ENCODE assay signal across 5 cellular contexts in genomic region chr15:79426899-79427298, GRCh38. TPM values are rescaled to one million over a fixed set of nuclear protein-coding genes. Genes with fewer than 3 reads are reported as not detected.
A peak's percentile ranks its signal among the peaks of the same experiment; 100 is the strongest.
DNase-seq lines count a peak whose midpoint lies in the region; ATAC-seq, FAIRE-seq and TF ChIP-seq lines count a peak whose summit lies in the region.
"Not testable (repeated sequence)": the region's sequence is repeated elsewhere in the genome, so short reads cannot be mapped to it uniquely, and the experiment has no call there.
"Had no signal": no experiment of that assay in that cellular context is flagged by ENCODE, and none has a peak within 500 bp of the region (broad histone marks: within the 10 kb centered on the region; RNA-seq: fewer than 3 reads in every experiment).

No MANE protein-coding gene starts in this region.

- H3K27me3 ChIP-seq in K562 (ENCODE audit: control insufficient read depth in 2 of 2, insufficient read depth in 2 of 2, low read length in 2 of 2) = peaks cover 0 to 11% of the 10 kb centered on the region in 2 experiments; a peak in 2 of 5 replicates
- H3K27me3 ChIP-seq in esophagus muscularis mucosa = peaks cover 0 to 70% (median 3%) of the 10 kb centered on the region in 4 donors

- not testable (repeated sequence) for ATAC-seq in K562

- not testable (repeated sequence) for H2AFZ ChIP-seq in K562 (ENCODE audit: low read depth, low read length)

- intact Hi-C loops in activated CD4-positive, alpha-beta T cell treated with anti-CD3 and anti-CD28 coated beads, Interleukin-2, amount 10 ng/mL, durations not matched to agents 24 days and 14 days (cut with micrococcal nuclease); K562 (cut with micrococcal nuclease); esophagus muscularis mucosa (cut with DNase I): not testable (repeated sequence)

- peak overlapping the region; percentile 41 for H3K27ac Mint-ChIP-seq in activated CD4-positive, alpha-beta T cell treated with anti-CD3 and anti-CD28 coated beads, Interleukin-2, amount 10 ng/mL, durations not matched to agents 24 days and 14 days

- not testable (repeated sequence) for H3K9ac ChIP-seq in K562 (ENCODE audit: insufficient read depth in 1 of 2, low read depth in 2 of 2, low read length in 2 of 2)

- H3K79me2 ChIP-seq in K562 (ENCODE audit: control insufficient read depth, insufficient read depth, low read length) = not testable (repeated sequence)

- not testable (repeated sequence) for TF ChIP-seq CTCF in HEK293 (tag by site-specific recombination; IDR thresholded peaks at IDR 0.05); K562 (IDR thresholded peaks at IDR 0.05 in 2 of 3, conservative IDR thresholded peaks at IDR 0.05 in 1 of 3; ENCODE audit: insufficient read depth in 2 of 3, low read depth in 1 of 3, low read length in 3 of 3); esophagus muscularis mucosa (IDR thresholded peaks at IDR 0.05)

- peaks cover 36% of the 10 kb centered on the region for H3K27me3 Mint-ChIP-seq in activated CD4-positive, alpha-beta T cell treated with anti-CD3 and anti-CD28 coated beads, Interleukin-2, amount 10 ng/mL, durations not matched to agents 24 days and 14 days

- not testable (repeated sequence) for H3K36me3 Mint-ChIP-seq in activated CD4-positive, alpha-beta T cell treated with anti-CD3 and anti-CD28 coated beads, Interleukin-2, amount 10 ng/mL, durations not matched to agents 24 days and 14 days (ENCODE audit: low read depth)

- not testable (repeated sequence) for H3K9me1 ChIP-seq in K562 (ENCODE audit: control insufficient read depth, insufficient read depth, low read length)

- not testable (repeated sequence) for H3K4me1 Mint-ChIP-seq in activated CD4-positive, alpha-beta T cell treated with anti-CD3 and anti-CD28 coated beads, Interleukin-2, amount 10 ng/mL, durations not matched to agents 24 days and 14 days

- POLR2A ChIA-PET in HEK293 (lab: Yijun Ruan, JAX); K562 (lab: Yijun Ruan, JAX): not testable (repeated sequence)

- H3K4me2 ChIP-seq in K562 (ENCODE audit: insufficient read depth, low read length) = not testable (repeated sequence)

- not testable (repeated sequence) for H3K4me3 ChIP-seq in HEK293 (ENCODE audit: low read depth, low read length); K562; esophagus muscularis mucosa

- CTCF ChIA-PET in HEK293 (lab: Yijun Ruan, JAX) = interaction anchor here (0.7 to 1.1 kb wide), 4 partner anchors 44 to 169 kb away, joined by 3 to 4 read pairs (median 4); no protein-coding TSS in a partner anchor
- CTCF ChIA-PET in K562 (lab: Yijun Ruan, JAX; ENCODE audit: low intra/inter-chr PET ratio) = not testable (repeated sequence)

- not testable (repeated sequence) for H3K36me3 ChIP-seq in HEK293 (ENCODE audit: control insufficient read depth in 2 of 2, insufficient read depth in 1 of 2, low read length in 2 of 2); K562 (ENCODE audit: control insufficient read depth, insufficient read depth, low read length); esophagus muscularis mucosa

- FAIRE-seq in K562 (lab: Jason Lieb, UNC) = not testable (repeated sequence)

- TF ChIP-seq POLR2A in K562 (conservative IDR thresholded peaks at IDR 0.05); esophagus muscularis mucosa (IDR thresholded peaks at IDR 0.05; ENCODE audit: low read depth): not testable (repeated sequence)

- H3K9me3 ChIP-seq in HEK293 (ENCODE audit: control insufficient read depth, insufficient read depth, low read depth, low read length); K562 (replicated peaks; ENCODE audit: control insufficient read depth, insufficient read depth, low read depth, low read length); esophagus muscularis mucosa: not testable (repeated sequence)

- H3K4me3 Mint-ChIP-seq in activated CD4-positive, alpha-beta T cell treated with anti-CD3 and anti-CD28 coated beads, Interleukin-2, amount 10 ng/mL, durations not matched to agents 24 days and 14 days = not testable (repeated sequence)

- TF ChIP-seq EP300 in K562 (IDR thresholded peaks at IDR 0.05; ENCODE audit: low read length); esophagus muscularis mucosa (IDR thresholded peaks at IDR 0.05): not testable (repeated sequence)

- not testable (repeated sequence) for DNase-seq in activated CD4-positive, alpha-beta T cell treated with anti-CD3 and anti-CD28 coated beads, Interleukin-2, amount 10 ng/mL, durations not matched to agents 24 days and 14 days; K562 (ENCODE audit: extremely low read depth in 1 of 4, low spot score in 3 of 4)
- peak; percentile 10 for DNase-seq in esophagus muscularis mucosa (ENCODE audit: extremely low spot score)

- not testable (repeated sequence) for TF ChIP-seq RAD21 in K562 (CRISPR knock-in tag; conservative IDR thresholded peaks at IDR 0.05 in 1 of 2, IDR thresholded peaks at IDR 0.05 in 1 of 2)

- H4K20me1 ChIP-seq in K562 (replicated peaks; ENCODE audit: control insufficient read depth, insufficient read depth, low read length) = not testable (repeated sequence)

- not testable (repeated sequence) for H3K9me3 Mint-ChIP-seq in activated CD4-positive, alpha-beta T cell treated with anti-CD3 and anti-CD28 coated beads, Interleukin-2, amount 10 ng/mL, durations not matched to agents 24 days and 14 days

- not testable (repeated sequence) for BruUV-seq in K562 (replicated peaks; lab: Mats Ljungman, UMichigan)

- H3K27ac ChIP-seq in HEK293 (ENCODE audit: extremely low read depth, low read depth, low read length); K562 (ENCODE audit: extremely low read depth, low read depth, low read length); esophagus muscularis mucosa (replicated peaks in 1 of 4): not testable (repeated sequence)

- in situ Hi-C loops in K562 (cut with MboI) = not testable (repeated sequence)

- WGBS in K562 (ENCODE audit: insufficient coverage, low coverage, missing lambda C conversion rate) = 8% methylated on average over 2 of the region's 2 CpGs
- 95% methylated on average over 2 of the region's 2 CpGs for WGBS in esophagus muscularis mucosa

- H3K4me1 ChIP-seq in HEK293 (ENCODE audit: control insufficient read depth, insufficient read depth, low read length); K562 (replicated peaks in 1 of 2; ENCODE audit: control insufficient read depth in 2 of 2, insufficient read depth in 2 of 2, low read length in 2 of 2): not testable (repeated sequence)
- peaks cover 2 to 11% (median 11%) of the 10 kb centered on the region in 4 donors for H3K4me1 ChIP-seq in esophagus muscularis mucosa

TF ChIP-seq in HEK293, 187 proteins besides CTCF, POLR2A, EP300 and RAD21:
- TF ChIP-seq ZNF146 (tag by site-specific recombination; IDR thresholded peaks at IDR 0.05) = peak; percentile 91

TF ChIP-seq in K562, 482 proteins besides CTCF, POLR2A, EP300 and RAD21:
- TF ChIP-seq ZNF146 (CRISPR knock-in tag; IDR thresholded peaks at IDR 0.05; ENCODE audit: unreplicated experiment) = peak; percentile 44
TF ChIP-seq in K562: peak in this region for 1; not testable (repeated sequence) for 481.

RNA-seq across cellular contexts. Expression of gene MINAR1, which starts 5.2 kb away (rescaled TPM):
- total RNA-seq in activated CD4-positive, alpha-beta T cell treated with anti-CD3 and anti-CD28 coated beads, Interleukin-2, amount 10 ng/mL, durations not matched to agents 24 days and 14 days = 0.64 and 0.65 TPM in 2 replicates
- total RNA-seq in K562 (2011; cell fraction: chromatin; rRNA removed; ENCODE audit: low replicate concordance) = 1.2 and 1.8 TPM in 2 replicates
- total RNA-seq in K562 (2011; cell fraction: nucleolus; rRNA removed) = 0.33 and 0.66 TPM in 2 replicates
- 0.88 and 1.3 TPM in 2 replicates for total RNA-seq in K562 (2011; cell fraction: nucleoplasm; rRNA removed)
- total RNA-seq in K562 (2014; rRNA removed) = 0.50 and 0.65 TPM in 2 replicates
- total RNA-seq in K562 (2014; rRNA removed; fragmentation: Illumina TruSeq; extraction: Trizol) = 0.77 and 0.80 TPM in 2 replicates
- total RNA-seq in K562 (2015; rRNA removed; fragmentation: Illumina TruSeq; extraction: Trizol) = 1.2 and 1.3 TPM in 2 replicates
- total RNA-seq in K562 (2021) = 0.72 and 0.89 TPM in 2 replicates
- 0.25 and 0.47 TPM in 2 replicates for polyA plus RNA-seq in K562 (2011; rRNA removed)
- polyA plus RNA-seq in K562 (2011; cell fraction: cytosol; rRNA removed) = 0.19 and 0.27 TPM in 2 replicates
- 1.2 and 1.7 TPM in 2 replicates for polyA plus RNA-seq in K562 (2011; cell fraction: nucleus; rRNA removed)
- polyA plus RNA-seq in K562 (2012) = 0.52 and 1.1 TPM in 2 replicates
- polyA plus RNA-seq in K562 (2014; fragmentation: Illumina TruSeq; extraction: Trizol) = 0.60 and 1.2 TPM in 2 replicates
- under 1 TPM; 0.21 to 0.31 TPM for polyA plus RNA-seq in K562 (2014; fragmentation: Nextera tagmentation; extraction: Ambion mirVana)
- polyA plus RNA-seq in K562 (2014; rRNA removed) = 0.49 and 0.52 TPM in 2 replicates
- polyA minus RNA-seq in K562 (2011; rRNA and poly(A)+ RNA removed) = 0.91 and 1.7 TPM in 2 replicates
- polyA minus RNA-seq in K562 (2011; cell fraction: cytosol; rRNA and poly(A)+ RNA removed) = 0.48 and 0.64 TPM in 2 replicates
- polyA minus RNA-seq in K562 (2011; cell fraction: nucleus; rRNA and poly(A)+ RNA removed) = 0.27 and 1.00 TPM in 2 replicates
- under 1 TPM; 0.13 to 0.75 (median 0.46) TPM for total RNA-seq in esophagus muscularis mucosa
- polyA plus RNA-seq: CD8-positive, alpha-beta memory T cell had no signal
